Comparison of ENCODE assay signal across 1 cellular context in genomic region chr15:70701891-70702568, GRCh38.
A peak's percentile ranks its signal among the peaks of the same experiment; 100 is the strongest.
TF ChIP-seq lines count a peak whose summit lies in the region.

No MANE protein-coding gene starts in this region.

TF ChIP-seq in HEK293, 187 proteins besides CTCF, POLR2A, EP300 and RAD21 (continued from another document and continues in another):
- no peak for TF ChIP-seq PBX3 (CRISPR knock-in tag; IDR thresholded peaks at IDR 0.05)
- peak; percentile 74; the same call in 1 of the 2 replicates for TF ChIP-seq ZNF660 (tag by site-specific recombination; IDR thresholded peaks at IDR 0.05)
- no peak for TF ChIP-seq EGR2 (tag by site-specific recombination; IDR thresholded peaks at IDR 0.05; ENCODE audit: low read depth)
- no peak for TF ChIP-seq ZNF544 (tag by site-specific recombination; IDR thresholded peaks at IDR 0.05)
- no peak for TF ChIP-seq ZNF610 (tag by site-specific recombination; IDR thresholded peaks at IDR 0.05; ENCODE audit: borderline replicate concordance)
- TF ChIP-seq ZNF510 (tag by site-specific recombination; IDR thresholded peaks at IDR 0.05; ENCODE audit: insufficient replicate concordance): no peak
- TF ChIP-seq ZNF221 (tag by site-specific recombination; IDR thresholded peaks at IDR 0.05; ENCODE audit: borderline replicate concordance): no peak
- no peak; the same call in none of the 2 replicates for TF ChIP-seq ZNF629 (tag by site-specific recombination; IDR thresholded peaks at IDR 0.05)
- TF ChIP-seq ZSCAN5A (tag by site-specific recombination; IDR thresholded peaks at IDR 0.05): no peak
- TF ChIP-seq KLF8 (tag by site-specific recombination; IDR thresholded peaks at IDR 0.05): 0 out of 2 replicates have a peak, but pooled peaks have one; percentile 24
- TF ChIP-seq GFI1B (tag by site-specific recombination; IDR thresholded peaks at IDR 0.05): peak; percentile 73; the same call in 1 of the 2 replicates
- no peak for TF ChIP-seq KLF17 (tag by site-specific recombination; IDR thresholded peaks at IDR 0.05)
- TF ChIP-seq PRDM2 (tag by site-specific recombination; IDR thresholded peaks at IDR 0.05; ENCODE audit: borderline replicate concordance): no peak
- TF ChIP-seq ZNF248 (tag by site-specific recombination; IDR thresholded peaks at IDR 0.05): no peak
- peak; percentile 12; the same call in 1 of the 2 replicates for TF ChIP-seq ZNF692 (tag by site-specific recombination; IDR thresholded peaks at IDR 0.05)
- no peak for TF ChIP-seq ZNF404 (tag by site-specific recombination; IDR thresholded peaks at IDR 0.05)
- TF ChIP-seq ZNF362 (tag by site-specific recombination; IDR thresholded peaks at IDR 0.05): no peak
- TF ChIP-seq SCRT2 (tag by site-specific recombination; IDR thresholded peaks at IDR 0.05): 0 out of 2 replicates have a peak, but pooled peaks have one; percentile 24
- TF ChIP-seq ZNF426 (tag by site-specific recombination; IDR thresholded peaks at IDR 0.05): no peak
- TF ChIP-seq ZNF707 (tag by site-specific recombination; IDR thresholded peaks at IDR 0.05): no peak
- no peak for TF ChIP-seq INSM2 (tag by site-specific recombination; IDR thresholded peaks at IDR 0.05)
- TF ChIP-seq ZNF777 (tag by site-specific recombination; IDR thresholded peaks at IDR 0.05; ENCODE audit: borderline replicate concordance): no peak
- TF ChIP-seq ZNF10 (tag by site-specific recombination; IDR thresholded peaks at IDR 0.05): no peak
- TF ChIP-seq SP2 (tag by site-specific recombination; IDR thresholded peaks at IDR 0.05): peak; percentile 39; the same call in 1 of the 2 replicates
- no peak for TF ChIP-seq ZNF473 (tag by site-specific recombination; IDR thresholded peaks at IDR 0.05)
- TF ChIP-seq KLF7 (tag by site-specific recombination; IDR thresholded peaks at IDR 0.05; ENCODE audit: borderline replicate concordance): no peak
- TF ChIP-seq PRDM1 (tag by site-specific recombination; IDR thresholded peaks at IDR 0.05): no peak
- TF ChIP-seq GLI4 (tag by site-specific recombination; IDR thresholded peaks at IDR 0.05): no peak
- TF ChIP-seq ZXDB (tag by site-specific recombination; IDR thresholded peaks at IDR 0.05): 0 out of 2 replicates have a peak, but pooled peaks have one; percentile 9
- TF ChIP-seq ZNF354C (tag by site-specific recombination; IDR thresholded peaks at IDR 0.05; ENCODE audit: borderline replicate concordance, low read depth): no peak
- peak; percentile 51; the same call in 1 of the 2 replicates for TF ChIP-seq ZNF2 (tag by site-specific recombination; IDR thresholded peaks at IDR 0.05)
- TF ChIP-seq ZSCAN30 (tag by site-specific recombination; IDR thresholded peaks at IDR 0.05): no peak
- no peak for TF ChIP-seq ZNF175 (tag by site-specific recombination; IDR thresholded peaks at IDR 0.05)
- peak; percentile 46; the same call in 1 of the 2 replicates for TF ChIP-seq ZNF639 (tag by site-specific recombination; IDR thresholded peaks at IDR 0.05)
- TF ChIP-seq ZNF280D (tag by site-specific recombination; IDR thresholded peaks at IDR 0.05): no peak
- TF ChIP-seq ZEB2 (tag by site-specific recombination; IDR thresholded peaks at IDR 0.05): peak; percentile 54; the same call in 1 of the 2 replicates
- TF ChIP-seq ZNF114 (tag by site-specific recombination; IDR thresholded peaks at IDR 0.05): no peak
- no peak for TF ChIP-seq ZNF704 (tag by site-specific recombination; IDR thresholded peaks at IDR 0.05)
- TF ChIP-seq ZNF335 (tag by site-specific recombination; conservative IDR thresholded peaks at IDR 0.05): no peak; the same call in 1 of the 2 replicates
- no peak for TF ChIP-seq ZNF670 (tag by site-specific recombination; IDR thresholded peaks at IDR 0.05; ENCODE audit: low read depth)
- no peak for TF ChIP-seq ZNF138 (tag by site-specific recombination; IDR thresholded peaks at IDR 0.05; ENCODE audit: borderline replicate concordance)
- no peak for TF ChIP-seq ZNF112 (tag by site-specific recombination; IDR thresholded peaks at IDR 0.05)
- no peak for TF ChIP-seq ZBTB7A (tag by site-specific recombination; IDR thresholded peaks at IDR 0.05; ENCODE audit: low read depth)
- no peak for TF ChIP-seq ZNF223 (tag by site-specific recombination; IDR thresholded peaks at IDR 0.05)
